In the genomic region with DNA sequence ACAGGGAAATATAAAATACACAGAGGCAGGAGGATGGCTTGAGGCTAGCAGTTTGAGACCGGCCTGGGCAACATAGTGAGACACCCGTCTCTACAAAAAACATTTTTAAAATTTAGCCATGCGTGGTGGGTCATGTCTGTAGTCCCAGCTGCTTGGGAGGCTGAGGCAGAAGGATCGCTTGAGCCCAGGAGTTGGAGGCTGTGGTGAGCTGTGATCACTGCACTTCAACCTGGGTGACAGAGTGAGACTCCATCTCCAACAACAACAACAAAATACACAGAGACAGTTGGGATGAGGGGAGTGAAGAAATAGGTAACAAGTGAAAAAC, we compare ENCODE assay signal across 1 cellular context.
TF ChIP-seq lines count a peak whose summit lies in the region.

No MANE protein-coding gene starts in this region.

TF ChIP-seq in HepG2, 621 proteins besides CTCF, POLR2A, EP300 and RAD21:
- no peak for TF ChIP-seq TOE1 (CRISPR knock-in tag; IDR thresholded peaks at IDR 0.05)
- TF ChIP-seq KDM1A (CRISPR knock-in tag; IDR thresholded peaks at IDR 0.05): peak; percentile 48; the same call in 1 of the 2 replicates
- TF ChIP-seq ZNF567 (CRISPR knock-in tag; IDR thresholded peaks at IDR 0.05; ENCODE audit: borderline replicate concordance): 0 out of 2 replicates have a peak, but pooled peaks have one; percentile 40
- no peak for TF ChIP-seq SOX6 (IDR thresholded peaks at IDR 0.05)
- TF ChIP-seq SOX6 (CRISPR knock-in tag; IDR thresholded peaks at IDR 0.05): no peak
- TF ChIP-seq ZNF670 (CRISPR knock-in tag; IDR thresholded peaks at IDR 0.05; ENCODE audit: borderline replicate concordance): peak; percentile 31; the same call in 1 of the 2 replicates
- no peak for TF ChIP-seq ZFP1 (CRISPR knock-in tag; IDR thresholded peaks at IDR 0.05)
- TF ChIP-seq, protein P1, sequence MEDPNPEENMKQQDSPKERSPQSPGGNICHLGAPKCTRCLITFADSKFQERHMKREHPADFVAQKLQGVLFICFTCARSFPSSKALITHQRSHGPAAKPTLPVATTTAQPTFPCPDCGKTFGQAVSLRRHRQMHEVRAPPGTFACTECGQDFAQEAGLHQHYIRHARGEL (CRISPR knock-in tag; IDR thresholded peaks at IDR 0.05): no peak
- 0 out of 2 replicates have a peak, but pooled peaks have one; percentile 75 for TF ChIP-seq ZNF558 (CRISPR knock-in tag; IDR thresholded peaks at IDR 0.05; ENCODE audit: borderline replicate concordance)
- TF ChIP-seq ARNT2 (CRISPR knock-in tag; IDR thresholded peaks at IDR 0.05; ENCODE audit: low read depth): no peak
- no peak for TF ChIP-seq SOX5 (CRISPR knock-in tag; IDR thresholded peaks at IDR 0.05; ENCODE audit: borderline replicate concordance)
- no peak for TF ChIP-seq CEBPG (CRISPR knock-in tag; IDR thresholded peaks at IDR 0.05)
- TF ChIP-seq ZMYM3 (CRISPR knock-in tag; IDR thresholded peaks at IDR 0.05): peak; percentile 55; the same call in 1 of the 2 replicates
- TF ChIP-seq NCOA1 (CRISPR knock-in tag; IDR thresholded peaks at IDR 0.05): no peak
- no peak for TF ChIP-seq GABPA (IDR thresholded peaks at IDR 0.05; ENCODE audit: low read depth, low read length)
- TF ChIP-seq GABPA (CRISPR knock-in tag; IDR thresholded peaks at IDR 0.05; ENCODE audit: low read depth): no peak
- TF ChIP-seq RCOR2 (CRISPR knock-in tag; IDR thresholded peaks at IDR 0.05): 0 out of 2 replicates have a peak, but pooled peaks have one; percentile 1
- TF ChIP-seq ATF1 (CRISPR knock-in tag; IDR thresholded peaks at IDR 0.05): no peak
- no peak for TF ChIP-seq YY1 (IDR thresholded peaks at IDR 0.05; ENCODE audit: insufficient read depth, insufficient replicate concordance, low read depth, low read length)
- peak; percentile 55; the same call in 1 of the 2 replicates for TF ChIP-seq ZNF121 (CRISPR knock-in tag; IDR thresholded peaks at IDR 0.05)
- no peak for TF ChIP-seq FOXP1 (IDR thresholded peaks at IDR 0.05)
- TF ChIP-seq FOXP1 (CRISPR knock-in tag; IDR thresholded peaks at IDR 0.05): no peak
- TF ChIP-seq SP4 (CRISPR knock-in tag; IDR thresholded peaks at IDR 0.05): no peak
- TF ChIP-seq, protein P2, sequence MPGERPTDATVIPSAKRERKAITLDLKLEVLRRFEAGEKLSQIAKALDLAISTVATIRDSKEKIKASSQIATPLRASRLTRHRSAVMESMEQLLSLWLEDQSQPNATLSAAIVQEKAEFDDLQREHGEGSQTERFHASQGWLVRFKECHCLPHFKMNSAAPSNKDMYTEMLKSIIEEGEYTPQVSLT (CRISPR knock-in tag; IDR thresholded peaks at IDR 0.05; ENCODE audit: borderline replicate concordance, low read depth): no peak
- TF ChIP-seq ZSCAN25 (CRISPR knock-in tag; IDR thresholded peaks at IDR 0.05): 0 out of 2 replicates have a peak, but pooled peaks have one; percentile 9
- no peak for TF ChIP-seq ZNF317 (CRISPR knock-in tag; IDR thresholded peaks at IDR 0.05)
- no peak for TF ChIP-seq CAMTA2 (CRISPR knock-in tag; IDR thresholded peaks at IDR 0.05; ENCODE audit: borderline replicate concordance)
- TF ChIP-seq, protein P3, sequence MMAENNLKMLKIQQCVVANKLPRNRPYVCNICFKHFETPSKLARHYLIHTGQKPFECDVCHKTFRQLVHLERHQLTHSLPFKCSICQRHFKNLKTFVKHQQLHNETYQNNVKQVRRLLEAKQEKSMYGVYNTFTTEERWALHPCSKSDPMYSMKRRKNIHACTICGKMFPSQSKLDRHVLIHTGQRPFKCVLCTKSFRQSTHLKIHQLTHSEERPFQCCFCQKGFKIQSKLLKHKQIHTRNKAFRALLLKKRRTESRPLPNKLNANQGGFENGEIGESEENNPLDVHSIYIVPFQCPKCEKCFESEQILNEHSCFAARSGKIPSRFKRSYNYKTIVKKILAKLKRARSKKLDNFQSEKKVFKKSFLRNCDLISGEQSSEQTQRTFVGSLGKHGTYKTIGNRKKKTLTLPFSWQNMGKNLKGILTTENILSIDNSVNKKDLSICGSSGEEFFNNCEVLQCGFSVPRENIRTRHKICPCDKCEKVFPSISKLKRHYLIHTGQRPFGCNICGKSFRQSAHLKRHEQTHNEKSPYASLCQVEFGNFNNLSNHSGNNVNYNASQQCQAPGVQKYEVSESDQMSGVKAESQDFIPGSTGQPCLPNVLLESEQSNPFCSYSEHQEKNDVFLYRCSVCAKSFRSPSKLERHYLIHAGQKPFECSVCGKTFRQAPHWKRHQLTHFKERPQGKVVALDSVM (CRISPR knock-in tag; IDR thresholded peaks at IDR 0.05): peak; percentile 96
TF ChIP-seq in HepG2: peak in this region for 9.
